In the genomic region with DNA sequence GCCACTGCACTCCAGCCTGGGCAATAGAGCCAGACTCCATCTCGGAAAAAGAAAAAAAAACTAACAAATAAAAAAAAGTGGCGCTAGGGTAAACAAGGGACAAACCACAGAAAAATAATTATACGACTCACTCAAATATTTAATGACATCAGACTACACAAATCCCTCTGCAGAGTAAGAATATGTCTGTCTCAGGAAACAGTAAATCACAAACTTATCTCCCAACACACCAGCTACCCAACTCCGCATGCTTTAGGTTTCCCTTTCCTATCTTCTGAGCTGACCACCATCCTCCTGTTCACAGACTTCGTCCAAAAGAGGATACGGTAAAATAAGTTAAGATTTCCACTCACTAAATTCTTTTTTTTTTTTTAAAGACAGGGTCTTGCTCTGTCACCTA, we compare ENCODE assay signal across 28 cellular contexts.
"Had no signal": no experiment of that assay in that cellular context is flagged by ENCODE, and none has a peak within 500 bp of the region (broad histone marks: within the 10 kb centered on the region; RNA-seq: fewer than 3 reads in every experiment).

No MANE protein-coding gene starts in this region.

- DNase-seq: activated CD4-positive, alpha-beta memory T cell treated with anti-CD3 and anti-CD28 coated beads for 36 hours; activated CD4-positive, alpha-beta T cell treated with anti-CD3 and anti-CD28 coated beads, Interleukin-2, amount 10 ng/mL, durations not matched to agents 24 days and 14 days; activated CD8-positive, alpha-beta memory T cell treated with anti-CD3 and anti-CD28 coated beads, Interleukin-2, amount 50 U/mL, for 4 hours; activated effector memory CD4-positive, alpha-beta T cell treated with anti-CD3 and anti-CD28 coated beads, Interleukin-2, amount 50 U/mL, for 16 hours; activated naive CD4-positive, alpha-beta T cell treated with anti-CD3 and anti-CD28 coated beads for 36 hours; activated naive CD8-positive, alpha-beta T cell treated with anti-CD3 and anti-CD28 coated beads for 36 hours; activated T-cell treated with anti-CD3 and anti-CD28 coated beads, Interleukin-2, amount 50 U/mL, for 1 hour; adrenal gland; cerebellar nuclear complex; colonic mucosa; dorsolateral prefrontal cortex; effector memory CD4-positive, alpha-beta T cell; foreskin fibroblast; kidney glomerular epithelial cell; left lung; lower lobe of right lung; mesendoderm; stimulated activated CD4-positive, alpha-beta T cell treated with anti-CD3 and anti-CD28 coated beads, Interleukin-4, amount 100 ng/mL, for 1 hour; stimulated activated naive CD8-positive, alpha-beta T cell treated with anti-CD3 and anti-CD28 coated beads, Interleukin-15, Interleukin-2, amounts not matched to agents 100 U/mL and 50 U/mL, for 24 hours; testis; transverse colon; WERI-Rb-1 had no signal

- H3K4me1 Mint-ChIP-seq: activated naive CD8-positive, alpha-beta T cell treated with anti-CD3 and anti-CD28 coated beads for 36 hours had no signal

- H3K27ac Mint-ChIP-seq: activated CD4-positive, alpha-beta memory T cell treated with anti-CD3 and anti-CD28 coated beads for 36 hours; activated CD4-positive, alpha-beta T cell treated with anti-CD3 and anti-CD28 coated beads, Interleukin-2, amount 10 ng/mL, durations not matched to agents 24 days and 14 days; activated naive CD4-positive, alpha-beta T cell treated with anti-CD3 and anti-CD28 coated beads for 36 hours; activated naive CD8-positive, alpha-beta T cell treated with anti-CD3 and anti-CD28 coated beads for 36 hours; activated T-helper 1 cell treated with anti-CD3 and anti-CD28 coated beads, Interleukin-12 subunit alpha, Interleukin-12 subunit beta, Interleukin-2, Interleukin-4 antibody, amounts not matched to agents 30 ng/mL and 10 ng/mL and 1 ng/mL, durations not matched to agents 14 hours and 24 hours and 36 hours had no signal

- H3K9me3 ChIP-seq: adrenal gland, ascending aorta, colonic mucosa, left lung, lower lobe of right lung, right atrium auricular region, testis, transverse colon had no signal

- H3K4me1 ChIP-seq: adrenal gland, ascending aorta, colonic mucosa, left lung, lower lobe of right lung, right atrium auricular region, testis, transverse colon had no signal

- H3K9me3 Mint-ChIP-seq: activated CD4-positive, alpha-beta memory T cell treated with anti-CD3 and anti-CD28 coated beads for 36 hours; activated CD4-positive, alpha-beta T cell treated with anti-CD3 and anti-CD28 coated beads, Interleukin-2, amount 10 ng/mL, durations not matched to agents 24 days and 14 days; activated naive CD4-positive, alpha-beta T cell treated with anti-CD3 and anti-CD28 coated beads for 36 hours; activated naive CD8-positive, alpha-beta T cell treated with anti-CD3 and anti-CD28 coated beads for 36 hours; activated T-helper 1 cell treated with anti-CD3 and anti-CD28 coated beads, Interleukin-12 subunit alpha, Interleukin-12 subunit beta, Interleukin-2, Interleukin-4 antibody, amounts not matched to agents 30 ng/mL and 10 ng/mL and 1 ng/mL, durations not matched to agents 14 hours and 24 hours and 36 hours; brain; natural killer cell treated with Interleukin-12 subunit alpha and Interleukin-12 subunit beta and Interleukin-15 and Interleukin-18, amount 100 ng/mL, for 72 hours had no signal

- H3K4me3 ChIP-seq: adrenal gland, ascending aorta, cardiac muscle cell, colonic mucosa, dorsolateral prefrontal cortex, left lung, lower lobe of right lung, right atrium auricular region, testis, transverse colon had no signal

- H3K36me3 Mint-ChIP-seq: activated naive CD8-positive, alpha-beta T cell treated with anti-CD3 and anti-CD28 coated beads for 36 hours; natural killer cell treated with Interleukin-12 subunit alpha and Interleukin-12 subunit beta and Interleukin-15 and Interleukin-18, amount 100 ng/mL, for 72 hours had no signal

- H3K27me3 ChIP-seq: adrenal gland, ascending aorta, cardiac muscle cell, colonic mucosa, dorsolateral prefrontal cortex, left lung, right atrium auricular region, testis, transverse colon had no signal

- H3K27me3 Mint-ChIP-seq: activated CD4-positive, alpha-beta memory T cell treated with anti-CD3 and anti-CD28 coated beads for 36 hours; activated CD4-positive, alpha-beta T cell treated with anti-CD3 and anti-CD28 coated beads, Interleukin-2, amount 10 ng/mL, durations not matched to agents 24 days and 14 days; activated naive CD8-positive, alpha-beta T cell treated with anti-CD3 and anti-CD28 coated beads for 36 hours; brain; natural killer cell treated with Interleukin-12 subunit alpha and Interleukin-12 subunit beta and Interleukin-15 and Interleukin-18, amount 100 ng/mL, for 72 hours had no signal

- H3K4me3 Mint-ChIP-seq: activated CD4-positive, alpha-beta memory T cell treated with anti-CD3 and anti-CD28 coated beads for 36 hours; activated CD4-positive, alpha-beta T cell treated with anti-CD3 and anti-CD28 coated beads, Interleukin-2, amount 10 ng/mL, durations not matched to agents 24 days and 14 days; activated naive CD4-positive, alpha-beta T cell treated with anti-CD3 and anti-CD28 coated beads for 36 hours; activated naive CD8-positive, alpha-beta T cell treated with anti-CD3 and anti-CD28 coated beads for 36 hours; activated T-helper 1 cell treated with anti-CD3 and anti-CD28 coated beads, Interleukin-12 subunit alpha, Interleukin-12 subunit beta, Interleukin-2, Interleukin-4 antibody, amounts not matched to agents 30 ng/mL and 10 ng/mL and 1 ng/mL, durations not matched to agents 14 hours and 24 hours and 36 hours; brain; natural killer cell treated with Interleukin-12 subunit alpha and Interleukin-12 subunit beta and Interleukin-15 and Interleukin-18, amount 100 ng/mL, for 72 hours had no signal

- H3K27ac ChIP-seq: adrenal gland, ascending aorta, cardiac muscle cell, colonic mucosa, dorsolateral prefrontal cortex, left lung, lower lobe of right lung, right atrium auricular region, testis, transverse colon, WERI-Rb-1 had no signal

- H3K36me3 ChIP-seq: adrenal gland, ascending aorta, cardiac muscle cell, colonic mucosa, right atrium auricular region had no signal
